In genomic region chr18:4017479-4017878, GRCh38 we compare ENCODE assay signal across 8 cellular contexts.
DNase-seq lines count a peak whose midpoint lies in the region; ATAC-seq, FAIRE-seq and TF ChIP-seq lines count a peak whose summit lies in the region.

No MANE protein-coding gene starts in this region.

- no peak overlapping the region for H3K27ac ChIP-seq in neuronal stem cell (replicated peaks; ENCODE audit: low read length)

- H3K27me3 Mint-ChIP-seq in activated T-cell treated with anti-CD3 and anti-CD28 coated beads, Interleukin-2, amount 50 U/mL, for 24 hours = peaks cover 5% of the 10 kb centered on the region

- H3K4ac ChIP-seq in neuronal stem cell (ENCODE audit: low read length) = no peak overlapping the region

- DNase-seq in GM12864 (ENCODE audit: low read depth) (peak; percentile 10), LHCN-M2 (ENCODE audit: low read depth) (peak; percentile 14), fibroblast of the aortic adventitia (ENCODE audit: low read depth) (no peak), omental fat pad (ENCODE audit: low spot score) (no peak), GM12891 (ENCODE audit: insufficient read length, low spot score) (no peak), neuronal stem cell (ENCODE audit: low spot score) (no peak)
- no peak for DNase-seq in activated T-cell treated with anti-CD3 and anti-CD28 coated beads, Interleukin-2, amount 50 U/mL, for 24 hours

- no peak overlapping the region for H3K14ac ChIP-seq in neuronal stem cell (ENCODE audit: low read length)

- no peak for TF ChIP-seq POLR2A in GM12891 (IDR thresholded peaks at IDR 0.05; ENCODE audit: low read depth, low read length)

- WGBS in neuronal stem cell (ENCODE audit: extremely low coverage in 2 of 2, insufficient read length in 2 of 2, insufficient replicate concordance in 1 of 2), 2 donors = no CpG with 5 or more reads among the region's 3 CpGs

- no peak overlapping the region for H4K8ac ChIP-seq in neuronal stem cell (ENCODE audit: low read depth, low read length)

- H3K36me3 Mint-ChIP-seq in activated T-cell treated with anti-CD3 and anti-CD28 coated beads, Interleukin-2, amount 50 U/mL, for 24 hours (ENCODE audit: low read depth) = no peaks in the 10 kb centered on the region

- H3K4me3 ChIP-seq in GM12864 (ENCODE audit: low read depth, low read length) (no peak overlapping the region), fibroblast of the aortic adventitia (ENCODE audit: low read depth, low read length) (no peak overlapping the region), neuronal stem cell (ENCODE audit: low read length in 2 of 2) (no peak overlapping the region)

- H3K4me3 Mint-ChIP-seq in activated T-cell treated with anti-CD3 and anti-CD28 coated beads, Interleukin-2, amount 50 U/mL, for 24 hours = no peak overlapping the region

- no peak overlapping the region for H2BK120ac ChIP-seq in neuronal stem cell (ENCODE audit: low read depth, low read length)

- no peaks in the 10 kb centered on the region for H3K27me3 ChIP-seq in neuronal stem cell (ENCODE audit: control insufficient read depth in 3 of 3, insufficient read depth in 3 of 3, low read depth in 1 of 3, low read length in 3 of 3)

- H2AFZ ChIP-seq in neuronal stem cell (ENCODE audit: low read length) = no peak overlapping the region

- H3K4me1 Mint-ChIP-seq in activated T-cell treated with anti-CD3 and anti-CD28 coated beads, Interleukin-2, amount 50 U/mL, for 24 hours (ENCODE audit: low read depth) = peaks cover 1% of the 10 kb centered on the region

- H3K23ac ChIP-seq in neuronal stem cell (ENCODE audit: low read depth, low read length, poor library complexity) = no peak overlapping the region

- H2BK12ac ChIP-seq in neuronal stem cell (ENCODE audit: low read length) = no peak overlapping the region

- no peak overlapping the region for H4K91ac ChIP-seq in neuronal stem cell (ENCODE audit: low read depth, low read length, poor library complexity)

- no peak overlapping the region for H3K18ac ChIP-seq in neuronal stem cell (ENCODE audit: low read length)

- H3K4me1 ChIP-seq in neuronal stem cell (ENCODE audit: control insufficient read depth in 2 of 2, insufficient read depth in 1 of 2, low read depth in 1 of 2, low read length in 2 of 2) = no peaks in the 10 kb centered on the region

- H3K9ac ChIP-seq in neuronal stem cell (ENCODE audit: low read depth, low read length, poor library complexity) = no peak overlapping the region

- FAIRE-seq in GM12891 (lab: Jason Lieb, UNC) = no peak

- TF ChIP-seq CTCF in GM12864 (IDR thresholded peaks at IDR 0.05; ENCODE audit: low read depth, low read length, missing control alignments) = peak; percentile 38
- peak; percentile 40 for TF ChIP-seq CTCF in fibroblast of the aortic adventitia (IDR thresholded peaks at IDR 0.05; ENCODE audit: insufficient read depth, low read length)
- TF ChIP-seq CTCF in omental fat pad (IDR thresholded peaks at IDR 0.05) = no peak

- no peaks in the 10 kb centered on the region for H3K36me3 ChIP-seq in neuronal stem cell (replicated peaks in 1 of 2; ENCODE audit: control insufficient read depth in 2 of 2, insufficient read depth in 2 of 2, low read length in 2 of 2)

- no peaks in the 10 kb centered on the region for H3K9me3 ChIP-seq in neuronal stem cell (replicated peaks in 1 of 2; ENCODE audit: control insufficient read depth in 2 of 2, insufficient read depth in 1 of 2, low read depth in 1 of 2, low read length in 2 of 2)

- H3K79me1 ChIP-seq in neuronal stem cell (ENCODE audit: low read depth, low read length) = no peaks in the 10 kb centered on the region

- H3K27ac Mint-ChIP-seq in activated T-cell treated with anti-CD3 and anti-CD28 coated beads, Interleukin-2, amount 50 U/mL, for 24 hours = no peak overlapping the region

- no peak overlapping the region for H2AK5ac ChIP-seq in neuronal stem cell (ENCODE audit: low read depth, low read length)

- no peak overlapping the region for H2BK15ac ChIP-seq in neuronal stem cell (ENCODE audit: low read length)

- no peak overlapping the region for H3K4me2 ChIP-seq in neuronal stem cell (ENCODE audit: insufficient read depth, low read length, poor library complexity, severe bottlenecking)

- H2BK5ac ChIP-seq in neuronal stem cell (ENCODE audit: low read length) = no peak overlapping the region

- ATAC-seq in GM21576 (IDR thresholded peaks at IDR 0.05; ENCODE audit: unreplicated experiment) (peak; percentile 86), omental fat pad (ENCODE audit: low FRiP score) (no peak)

- peaks cover 2% of the 10 kb centered on the region for H3K9me3 Mint-ChIP-seq in activated T-cell treated with anti-CD3 and anti-CD28 coated beads, Interleukin-2, amount 50 U/mL, for 24 hours

TF ChIP-seq in GM12891, 5 proteins besides CTCF, POLR2A, EP300 and RAD21:
- TF ChIP-seq POU2F2 (IDR thresholded peaks at IDR 0.05; ENCODE audit: low read depth, low read length) = no peak
- TF ChIP-seq SPI1 (IDR thresholded peaks at IDR 0.05; ENCODE audit: low read depth, low read length) = no peak
- TF ChIP-seq POLR2AphosphoS5 (IDR thresholded peaks at IDR 0.05; ENCODE audit: low read depth, low read length) = no peak
- TF ChIP-seq PAX5 (IDR thresholded peaks at IDR 0.05; ENCODE audit: insufficient read depth, low read length, severe bottlenecking) = no peak
- no peak for TF ChIP-seq TAF1 (IDR thresholded peaks at IDR 0.05; ENCODE audit: low read depth, low read length)

Comparison
In these comparisons a context has a peak if more than half of its experiments do, and no peak if none do; other contexts are left out.
1. DNase-seq: peak in GM12864 (single experiment) and LHCN-M2 (single experiment); none in fibroblast of the aortic adventitia (single experiment), omental fat pad (single experiment), GM12891 (single experiment), activated T-cell treated with anti-CD3 and anti-CD28 coated beads, Interleukin-2, amount 50 U/mL, for 24 hours (single experiment) and neuronal stem cell (single experiment).
2. CTCF ChIP-seq: peak in GM12864 (single experiment) and fibroblast of the aortic adventitia (single experiment); none in omental fat pad (0 of 3).